In the genomic region with DNA sequence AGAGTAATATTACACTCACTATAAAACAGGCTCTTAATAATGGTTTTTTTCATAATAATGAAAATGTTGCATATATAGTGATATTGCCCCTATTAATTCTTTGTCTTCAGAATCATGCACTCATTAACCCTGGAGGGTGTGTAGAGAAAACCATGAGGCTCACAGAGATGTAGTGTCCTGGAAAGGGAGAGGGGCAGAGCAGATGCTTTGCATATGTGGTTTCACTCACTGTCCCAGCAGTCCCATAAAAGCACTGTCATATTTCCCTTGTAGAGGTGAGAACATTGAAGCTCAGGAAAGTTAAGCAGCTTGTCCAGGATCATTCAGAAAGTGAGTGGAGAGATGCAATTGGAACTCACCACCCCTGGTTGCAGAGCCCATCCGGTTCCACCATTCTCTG, we compare ENCODE assay signal across 20 cellular contexts.
A peak's percentile ranks its signal among the peaks of the same experiment; 100 is the strongest.
DNase-seq lines count a peak whose midpoint lies in the region; ATAC-seq and TF ChIP-seq lines count a peak whose summit lies in the region.
"Had no signal": no experiment of that assay in that cellular context is flagged by ENCODE, and none has a peak within 500 bp of the region (broad histone marks: within the 10 kb centered on the region; RNA-seq: fewer than 3 reads in every experiment).

No MANE protein-coding gene starts in this region.

- H3K79me2 ChIP-seq in OCI-LY7 (ENCODE audit: insufficient read depth, low read depth, low read length) = no peaks in the 10 kb centered on the region

- H3K9me2 ChIP-seq in OCI-LY7 (ENCODE audit: insufficient read depth, low read length) = no peaks in the 10 kb centered on the region

- TF ChIP-seq CTCF in OCI-LY7 (conservative IDR thresholded peaks at IDR 0.05; ENCODE audit: low read length) (no peak), type B pancreatic cell (conservative IDR thresholded peaks at IDR 0.05) (no peak)

- peaks cover 58% of the 10 kb centered on the region for H3K36me3 Mint-ChIP-seq in type B pancreatic cell

- H3K4me3 ChIP-seq in BLaER1 treated with 17β-estradiol and CSF1 and Interleukin-3, amounts not matched to agents 10 nM and 100 nM = 0 out of 20 replicates have a peak overlapping the region, but pooled peaks of 1 of the 10 experiments have one; percentile 0
- no peak overlapping the region for H3K4me3 ChIP-seq in OCI-LY7 (ENCODE audit: low read depth, low read length, poor library complexity, severe bottlenecking)
- H3K4me3 ChIP-seq: gastrocnemius medialis, K562, SK-N-MC, testis had no signal

- no peak overlapping the region for H2AFZ ChIP-seq in OCI-LY7 (ENCODE audit: low read length)

- no peak overlapping the region for H3K4me3 Mint-ChIP-seq in type B pancreatic cell

- no peak overlapping the region for H3K27ac Mint-ChIP-seq in type B pancreatic cell

- H3K4me1 Mint-ChIP-seq in type B pancreatic cell (ENCODE audit: unreplicated experiment) = peaks cover 21% of the 10 kb centered on the region

- H3K9me3 ChIP-seq in BLaER1 treated with 17β-estradiol and CSF1 and Interleukin-3, amounts not matched to agents 10 nM and 100 nM (replicated peaks in 1 of 11) = peaks cover 0 to 15% (median 5%) of the 10 kb centered on the region in 11 experiments; a peak in 10 of 22 replicates
- H3K9me3 ChIP-seq in OCI-LY7 (ENCODE audit: low read length) = no peaks in the 10 kb centered on the region
- H3K9me3 ChIP-seq: gastrocnemius medialis, testis had no signal

- peak; percentile 87 for ATAC-seq in GM19395 (IDR thresholded peaks at IDR 0.05; ENCODE audit: unreplicated experiment)
- peak; percentile 81 for ATAC-seq in HG02759 (IDR thresholded peaks at IDR 0.05; ENCODE audit: unreplicated experiment)
- peak; percentile 71 for ATAC-seq in HG03565 (IDR thresholded peaks at IDR 0.05; ENCODE audit: unreplicated experiment)
- ATAC-seq: activated CD4-positive, CD25-positive, alpha-beta regulatory T cell treated with anti-CD3 and anti-CD28 coated beads, Interleukin-2, amount 50 U/mL, for 24 hours; HCT116; K562; naive thymus-derived CD4-positive, alpha-beta T cell had no signal

- DNase-seq in OCI-LY7 (ENCODE audit: low spot score) = no peak
- no peak for DNase-seq in type B pancreatic cell (ENCODE audit: extremely low spot score, unreplicated experiment)
- no peak for DNase-seq in HEK293T (ENCODE audit: extremely low spot score)
- DNase-seq in A172 (ENCODE audit: low spot score) = no peak
- DNase-seq: activated T-cell treated with anti-CD3 and anti-CD28 coated beads, Interleukin-2, amount 50 U/mL, for 48 hours; anterior cingulate cortex; effector CD8-positive, alpha-beta T cell; gastrocnemius medialis; naive thymus-derived CD4-positive, alpha-beta T cell; NCI-H1930; NCI-H82; testis had no signal

- BruUV-seq in OCI-LY7 (replicated peaks; lab: Mats Ljungman, UMichigan) = no TSS peak

- H3K4me1 ChIP-seq in BLaER1 treated with 17β-estradiol and CSF1 and Interleukin-3, amounts not matched to agents 10 nM and 100 nM = peaks cover 53 to 98% (median 71%) of the 10 kb centered on the region in 10 experiments
- no peaks in the 10 kb centered on the region for H3K4me1 ChIP-seq in OCI-LY7 (ENCODE audit: insufficient read depth, low read length, poor library complexity, severe bottlenecking)

- H4K20me1 ChIP-seq in BLaER1 treated with 17β-estradiol and CSF1 and Interleukin-3, amounts not matched to agents 10 nM and 100 nM = no peaks in the 10 kb centered on the region
- no peaks in the 10 kb centered on the region for H4K20me1 ChIP-seq in OCI-LY7 (ENCODE audit: insufficient read depth, low read length)

- H3K27me3 Mint-ChIP-seq in type B pancreatic cell = no peaks in the 10 kb centered on the region
- H3K27me3 Mint-ChIP-seq: naive thymus-derived CD4-positive, alpha-beta T cell had no signal

- H3K27me3 ChIP-seq in BLaER1 treated with 17β-estradiol and CSF1 and Interleukin-3, amounts not matched to agents 10 nM and 100 nM = no peaks in the 10 kb centered on the region; a peak in 1 of 22 replicates
- H3K27me3 ChIP-seq: gastrocnemius medialis, testis had no signal

- peak overlapping the region in 4 of 11 experiments; percentile 67 to 95 (median 95); a peak in 7 of 22 replicates for H3K27ac ChIP-seq in BLaER1 treated with 17β-estradiol and CSF1 and Interleukin-3, amounts not matched to agents 10 nM and 100 nM
- H3K27ac ChIP-seq in OCI-LY7 (ENCODE audit: low read depth, low read length, poor library complexity, severe bottlenecking) = no peak overlapping the region
- H3K27ac ChIP-seq: SK-N-MC, testis had no signal

- H3K9ac ChIP-seq in BLaER1 treated with 17β-estradiol and CSF1 and Interleukin-3, amounts not matched to agents 10 nM and 100 nM = peak overlapping the region in 3 of 11 experiments; percentile 73 to 85 (median 83); a peak in 6 of 22 replicates

- POLR2A ChIA-PET in OCI-LY7 (lab: Charles Lee) (no interaction called here), HEK293T (lab: Yijun Ruan, JAX) (no interaction called here)

- no peaks in the 10 kb centered on the region for H3K9me3 Mint-ChIP-seq in type B pancreatic cell
- H3K9me3 Mint-ChIP-seq: naive thymus-derived CD4-positive, alpha-beta T cell had no signal

- H3K36me3 ChIP-seq in BLaER1 treated with 17β-estradiol and CSF1 and Interleukin-3, amounts not matched to agents 10 nM and 100 nM = peaks cover 69 to 98% (median 78%) of the 10 kb centered on the region in 11 experiments
- H3K36me3 ChIP-seq in OCI-LY7 (ENCODE audit: insufficient read depth, low read length) = no peaks in the 10 kb centered on the region
- H3K36me3 ChIP-seq: gastrocnemius medialis had no signal

- intact Hi-C loops in OCI-LY7 (cut with micrococcal nuclease; ENCODE audit: unreplicated experiment) = no loop called here

- CTCF ChIA-PET in OCI-LY7 (lab: Charles Lee; ENCODE audit: unreplicated experiment) (no interaction called here), HEK293T (lab: Yijun Ruan, JAX) (no interaction called here)

- H3K4me2 ChIP-seq in BLaER1 treated with 17β-estradiol and CSF1 and Interleukin-3, amounts not matched to agents 10 nM and 100 nM = peak overlapping the region in 7 of 11 experiments; percentile 14 to 89 (median 60); a peak in 9 of 22 replicates
- H3K4me2 ChIP-seq in OCI-LY7 (ENCODE audit: low read length) = no peak overlapping the region

TF ChIP-seq in HEK293T, 16 proteins besides CTCF, POLR2A, EP300 and RAD21:
- TF ChIP-seq PKNOX1 (IDR thresholded peaks at IDR 0.05) = no peak
- no peak for TF ChIP-seq TARDBP (IDR thresholded peaks at IDR 0.05)
- no peak for TF ChIP-seq CTBP1 (IDR thresholded peaks at IDR 0.05; ENCODE audit: borderline replicate concordance)
- no peak for TF ChIP-seq FOXA1 (IDR thresholded peaks at IDR 0.05)
- TF ChIP-seq BHLHE40 (IDR thresholded peaks at IDR 0.05; ENCODE audit: borderline replicate concordance) = no peak
- TF ChIP-seq LEF1 (IDR thresholded peaks at IDR 0.05; ENCODE audit: borderline replicate concordance) = no peak
- TF ChIP-seq SUZ12 (IDR thresholded peaks at IDR 0.05) = no peak
- no peak for TF ChIP-seq ARNT (IDR thresholded peaks at IDR 0.05)
- TF ChIP-seq HDGF (IDR thresholded peaks at IDR 0.05; ENCODE audit: borderline replicate concordance) = no peak
- TF ChIP-seq FOXK2 (IDR thresholded peaks at IDR 0.05) = no peak
- no peak for TF ChIP-seq L3MBTL2 (conservative IDR thresholded peaks at IDR 0.05)
- TF ChIP-seq ZNF384 (IDR thresholded peaks at IDR 0.05) = no peak
- TF ChIP-seq ELF4 (IDR thresholded peaks at IDR 0.05) = no peak
- no peak for TF ChIP-seq NFRKB (IDR thresholded peaks at IDR 0.05)
- no peak for TF ChIP-seq FOXM1 (IDR thresholded peaks at IDR 0.05; ENCODE audit: borderline replicate concordance)
- TF ChIP-seq SP1 (IDR thresholded peaks at IDR 0.05) = no peak
